ENCODE assay signal across 10 cellular contexts in the genomic region with DNA sequence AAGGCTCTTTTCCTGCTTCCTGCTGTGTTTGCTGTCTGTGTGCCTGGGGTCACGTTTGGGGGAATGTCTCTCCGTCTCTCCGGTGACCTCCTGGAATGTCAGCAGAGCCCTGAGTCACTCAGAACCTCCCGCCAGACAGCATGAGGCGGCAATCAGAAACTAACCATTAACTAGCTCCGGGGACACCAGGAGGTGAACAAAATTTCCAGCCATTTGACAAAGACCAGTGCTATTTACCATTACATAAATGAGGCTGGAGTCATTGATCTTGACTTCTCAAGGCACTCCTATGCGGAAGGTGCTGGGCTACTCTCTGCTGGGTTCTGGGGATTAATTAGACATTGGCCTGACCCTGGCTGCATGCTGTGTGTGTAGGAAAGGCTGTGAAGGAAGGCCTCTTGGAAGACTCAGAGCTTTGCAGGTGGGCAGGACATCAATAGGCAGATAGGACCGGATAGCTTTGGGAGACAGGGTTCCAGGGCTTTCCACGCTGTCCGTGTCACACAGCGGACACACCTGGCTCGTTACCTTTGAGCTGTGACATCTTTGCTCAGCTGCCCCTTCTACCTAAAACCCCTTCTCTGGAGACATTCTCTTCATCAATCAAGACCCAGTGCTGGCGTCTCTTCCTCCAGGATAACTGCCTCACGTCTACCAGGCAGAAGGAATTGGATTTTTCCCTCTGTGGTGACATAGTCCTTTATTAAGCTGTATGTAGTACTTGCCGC.
DNase-seq lines count a peak whose midpoint lies in the region; ATAC-seq, FAIRE-seq and TF ChIP-seq lines count a peak whose summit lies in the region.
"Had no signal": no experiment of that assay in that cellular context is flagged by ENCODE, and none has a peak within 500 bp of the region (broad histone marks: within the 10 kb centered on the region; RNA-seq: fewer than 3 reads in every experiment).

No MANE protein-coding gene starts in this region.

- H3K9me3 Mint-ChIP-seq in activated CD8-positive, alpha-beta memory T cell treated with anti-CD3 and anti-CD28 coated beads, Interleukin-2, amount 10 ng/mL, durations not matched to agents 7 days and 5 days (ENCODE audit: low read depth), result peaks cover 4% of the 10 kb centered on the region
- H3K9me3 Mint-ChIP-seq in astrocyte (ENCODE audit: unreplicated experiment) (peaks cover 4% of the 10 kb centered on the region), type B pancreatic cell (no peaks in the 10 kb centered on the region)

- H3K36me3 ChIP-seq in astrocyte (ENCODE audit: insufficient read depth, low read length), result no peaks in the 10 kb centered on the region

- DNase-seq in activated CD8-positive, alpha-beta memory T cell treated with anti-CD3 and anti-CD28 coated beads, Interleukin-2, amount 10 ng/mL, durations not matched to agents 7 days and 5 days, result no peak
- no peak for DNase-seq in activated CD8-positive, alpha-beta memory T cell treated with anti-CD3 and anti-CD28 coated beads, Interleukin-2, amount 50 U/mL, for 48 hours
- DNase-seq in astrocyte (ENCODE audit: low read depth) (peak; percentile 69), kidney tubule cell (ENCODE audit: low spot score) (peak; percentile 100), type B pancreatic cell (ENCODE audit: extremely low spot score, unreplicated experiment) (no peak), NCI-H69 (lab: John Stamatoyannopoulos, UW) (no peak), DMS79 treated with DMSO at 0.1 percent for 48 hours (lab: John Stamatoyannopoulos, UW) (no peak)
- DNase-seq: activated effector memory CD4-positive, alpha-beta T cell treated with Interleukin-2 at 50 U/mL for 16 hours had no signal

- H3K4me3 Mint-ChIP-seq in activated CD8-positive, alpha-beta memory T cell treated with anti-CD3 and anti-CD28 coated beads, Interleukin-2, amount 10 ng/mL, durations not matched to agents 7 days and 5 days, result no peak overlapping the region
- H3K4me3 Mint-ChIP-seq in astrocyte (ENCODE audit: unreplicated experiment), result no peak overlapping the region
- H3K4me3 Mint-ChIP-seq in type B pancreatic cell, result peak overlapping the region; percentile 63
- H3K4me3 Mint-ChIP-seq: B cell had no signal

- H3K9me3 ChIP-seq in astrocyte (ENCODE audit: insufficient read depth, low read depth, low read length), result no peaks in the 10 kb centered on the region

- H3K9ac ChIP-seq in astrocyte (ENCODE audit: low read length), result peak overlapping the region; percentile 26

- no peaks in the 10 kb centered on the region for H3K27me3 ChIP-seq in astrocyte (ENCODE audit: insufficient read depth, low read length)

- FAIRE-seq in astrocyte (lab: Jason Lieb, UNC), result peak; percentile 59

- peak overlapping the region; percentile 59 for H2AFZ ChIP-seq in astrocyte (ENCODE audit: low read depth, low read length)

- H3K27me3 Mint-ChIP-seq in activated CD8-positive, alpha-beta memory T cell treated with anti-CD3 and anti-CD28 coated beads, Interleukin-2, amount 10 ng/mL, durations not matched to agents 7 days and 5 days, result no peaks in the 10 kb centered on the region
- H3K27me3 Mint-ChIP-seq in astrocyte (ENCODE audit: low read depth, unreplicated experiment) (peaks cover 2% of the 10 kb centered on the region), type B pancreatic cell (peaks cover 7% of the 10 kb centered on the region)
- H3K27me3 Mint-ChIP-seq: B cell had no signal

- H3K4me1 Mint-ChIP-seq in activated CD8-positive, alpha-beta memory T cell treated with anti-CD3 and anti-CD28 coated beads, Interleukin-2, amount 10 ng/mL, durations not matched to agents 7 days and 5 days, result peaks cover 45% of the 10 kb centered on the region
- H3K4me1 Mint-ChIP-seq in astrocyte (ENCODE audit: low read depth, unreplicated experiment), result peaks cover 23% of the 10 kb centered on the region
- H3K4me1 Mint-ChIP-seq in type B pancreatic cell (ENCODE audit: unreplicated experiment), result peaks cover 25% of the 10 kb centered on the region

- H3K79me2 ChIP-seq in astrocyte (ENCODE audit: insufficient read depth, low read length), result no peaks in the 10 kb centered on the region

- H3K27ac ChIP-seq in astrocyte (ENCODE audit: low read depth, low read length), result peak overlapping the region; percentile 44

- no peak overlapping the region for H3K4me3 ChIP-seq in astrocyte (ENCODE audit: insufficient read depth, low read depth, low read length)

- peak overlapping the region; percentile 35 for H3K27ac Mint-ChIP-seq in activated CD8-positive, alpha-beta memory T cell treated with anti-CD3 and anti-CD28 coated beads, Interleukin-2, amount 10 ng/mL, durations not matched to agents 7 days and 5 days
- H3K27ac Mint-ChIP-seq in astrocyte (ENCODE audit: unreplicated experiment), result peak overlapping the region; percentile 72
- H3K27ac Mint-ChIP-seq in type B pancreatic cell, result peak overlapping the region; percentile 76
- H3K27ac Mint-ChIP-seq: B cell had no signal

- H3K36me3 Mint-ChIP-seq in activated CD8-positive, alpha-beta memory T cell treated with anti-CD3 and anti-CD28 coated beads, Interleukin-2, amount 10 ng/mL, durations not matched to agents 7 days and 5 days, result peaks cover 17% of the 10 kb centered on the region
- H3K36me3 Mint-ChIP-seq in astrocyte (ENCODE audit: low read depth, unreplicated experiment) (peaks cover 2% of the 10 kb centered on the region), type B pancreatic cell (no peaks in the 10 kb centered on the region)

- ATAC-seq in activated CD8-positive, alpha-beta memory T cell treated with anti-CD3 and anti-CD28 coated beads, Interleukin-2, amount 10 ng/mL, durations not matched to agents 7 days and 5 days, result no peak
- ATAC-seq in GM21528 (IDR thresholded peaks at IDR 0.05; ENCODE audit: low FRiP score, unreplicated experiment), result no peak

- H4K20me1 ChIP-seq in astrocyte (ENCODE audit: insufficient read depth, low read length), result no peaks in the 10 kb centered on the region

- TF ChIP-seq CTCF in astrocyte (IDR thresholded peaks at IDR 0.05; ENCODE audit: insufficient read depth, low read depth, low read length) (no peak), type B pancreatic cell (conservative IDR thresholded peaks at IDR 0.05) (no peak)

- CTCF ChIA-PET in activated CD8-positive, alpha-beta memory T cell treated with anti-CD3 and anti-CD28 coated beads, Interleukin-2, amount 10 ng/mL, durations not matched to agents 7 days and 5 days (lab: Charles Lee), result interaction anchor here (1.0 to 1.5 kb wide), 4 partner anchors 12 to 126 kb away, joined by 3 to 4 read pairs (median 3); a partner anchor contains a TSS

- H3K4me1 ChIP-seq in astrocyte (ENCODE audit: insufficient read depth, low read length), result peaks cover 15% of the 10 kb centered on the region

- H3K4me2 ChIP-seq in astrocyte (ENCODE audit: low read length), result peak overlapping the region; percentile 46

Comparison
In these comparisons a context has a peak if more than half of its experiments do, and no peak if none do; other contexts are left out.
1. DNase-seq: peak in astrocyte (single experiment) and kidney tubule cell (single experiment); none in activated CD8-positive, alpha-beta memory T cell treated with anti-CD3 and anti-CD28 coated beads, Interleukin-2, amount 10 ng/mL, durations not matched to agents 7 days and 5 days (single experiment), activated CD8-positive, alpha-beta memory T cell treated with anti-CD3 and anti-CD28 coated beads, Interleukin-2, amount 50 U/mL, for 48 hours (single experiment), type B pancreatic cell (single experiment), NCI-H69 (single experiment) and DMS79 treated with DMSO at 0.1 percent for 48 hours (single experiment).
2. Peak in every context shown above with its lines, with median percentiles within 50 percentile points of each other: H3K27ac Mint-ChIP-seq.